Comparison of ENCODE assay signal across 17 cellular contexts in the genomic region with DNA sequence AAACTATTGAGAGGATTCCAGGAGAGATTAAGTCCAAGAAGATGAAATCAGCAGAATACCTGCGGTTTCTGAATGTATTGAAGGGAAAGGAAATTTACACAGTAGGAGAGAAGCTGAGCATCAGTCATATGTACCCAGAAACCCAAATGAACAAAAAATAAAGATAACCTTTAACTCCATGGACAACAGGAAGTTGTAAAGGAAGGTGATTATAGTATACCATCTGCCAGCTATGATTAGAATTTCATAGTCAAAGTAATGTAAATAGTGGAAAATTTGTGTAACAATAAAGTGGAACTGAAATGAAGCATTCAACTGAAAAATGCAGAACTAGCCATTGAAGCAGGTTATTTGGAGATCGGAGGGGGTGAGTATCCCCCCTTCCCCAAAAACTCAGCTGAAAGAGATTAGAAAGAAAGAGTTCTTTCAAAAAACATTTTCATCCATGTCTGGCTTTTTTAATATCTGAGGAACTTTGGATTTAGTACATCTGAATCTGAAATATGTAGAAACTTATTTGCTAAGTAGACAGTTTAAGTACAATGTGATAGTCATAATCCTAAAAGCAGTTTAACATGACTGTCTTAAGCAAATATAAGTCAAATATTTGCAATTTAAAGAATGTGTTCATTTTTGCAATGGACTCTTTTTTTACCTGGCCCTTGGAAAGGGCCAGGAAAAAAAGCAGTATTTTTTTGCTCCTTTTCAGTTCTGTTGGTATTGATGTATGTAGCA. TPM values are rescaled to one million over a fixed set of nuclear protein-coding genes. Genes with fewer than 3 reads are reported as not detected.
DNase-seq lines count a peak whose midpoint lies in the region; ATAC-seq, FAIRE-seq and TF ChIP-seq lines count a peak whose summit lies in the region.
"Had no signal": no experiment of that assay in that cellular context is flagged by ENCODE, and none has a peak within 500 bp of the region (broad histone marks: within the 10 kb centered on the region; RNA-seq: fewer than 3 reads in every experiment).

No MANE protein-coding gene starts in this region.

- no peaks in the 10 kb centered on the region for H3K27me3 Mint-ChIP-seq in dendritic cell treated with granulocyte-macrophage colony-stimulating factor and Interleukin-4, amounts not matched to agents 40 ng/mL and 50 ng/mL, for 4 days

- H3K4me2 ChIP-seq in A549: peak overlapping the region; percentile 59

- peak overlapping the region; percentile 60 to 65 for H3K27ac ChIP-seq in A549
- H3K27ac ChIP-seq: SJCRH30, testis had no signal

- peaks cover 37% of the 10 kb centered on the region for H3K4me1 ChIP-seq in A549
- H3K4me1 ChIP-seq: SJCRH30, testis had no signal

- ATAC-seq in A549: peak; percentile 54 to 73; a peak in 5 of 6 replicates
- peak; percentile 58 for ATAC-seq in GM19397 (IDR thresholded peaks at IDR 0.05; ENCODE audit: unreplicated experiment)
- no peak for ATAC-seq in HG03108 (IDR thresholded peaks at IDR 0.05; ENCODE audit: unreplicated experiment)

- POLR2A ChIA-PET in A549 (lab: Yijun Ruan, JAX): no interaction called here

- H3K4me3 Mint-ChIP-seq in dendritic cell treated with granulocyte-macrophage colony-stimulating factor and Interleukin-4, amounts not matched to agents 40 ng/mL and 50 ng/mL, for 4 days: no peak overlapping the region
- H3K4me3 Mint-ChIP-seq: activated naive CD4-positive, alpha-beta T cell treated with anti-CD3 and anti-CD28 coated beads for 36 hours had no signal

- no peak for TF ChIP-seq EP300 in A549 (IDR thresholded peaks at IDR 0.05)

- no peak overlapping the region for H3K4me3 ChIP-seq in A549
- H3K4me3 ChIP-seq: SJCRH30, testis had no signal

- CTCF ChIA-PET in A549 (lab: Yijun Ruan, JAX): interaction anchor here (0.9 kb wide), 1 partner anchor 52 kb away, joined by 3 read pairs; no protein-coding TSS in a partner anchor

- intact Hi-C loops in dendritic cell treated with granulocyte-macrophage colony-stimulating factor and Interleukin-4, amounts not matched to agents 40 ng/mL and 50 ng/mL, for 4 days (cut with micrococcal nuclease): loop anchor here (10.0 kb wide), 1 partner anchor 769 kb away; no protein-coding TSS in a partner anchor

- H3K27ac Mint-ChIP-seq in dendritic cell treated with granulocyte-macrophage colony-stimulating factor and Interleukin-4, amounts not matched to agents 40 ng/mL and 50 ng/mL, for 4 days: peak overlapping the region; percentile 68
- H3K27ac Mint-ChIP-seq: activated naive CD4-positive, alpha-beta T cell treated with anti-CD3 and anti-CD28 coated beads for 36 hours; progenitor cell of endocrine pancreas had no signal

- TF ChIP-seq CTCF in A549 (IDR thresholded peaks at IDR 0.05): no peak

- no peak for TF ChIP-seq RAD21 in A549 (conservative IDR thresholded peaks at IDR 0.05 in 1 of 2, IDR thresholded peaks at IDR 0.05 in 1 of 2)

- DNase-seq in A549 (ENCODE audit: low read depth in 1 of 2, low spot score in 1 of 2) (peak in 1 of 2 experiments; percentile 19), NOMO-1 treated with DMSO at 0.1 percent for 48 hours (lab: John Stamatoyannopoulos, UW; ENCODE audit: unreplicated experiment) (peak; percentile 59), pons (ENCODE audit: low spot score) (no peak)
- no peak for DNase-seq in activated naive CD4-positive, alpha-beta T cell treated with anti-CD3 and anti-CD28 coated beads, Interleukin-2, amount 50 U/mL, for 16 hours
- DNase-seq in central memory CD4-positive, alpha-beta T cell: no peak
- DNase-seq: activated CD4-positive, alpha-beta T cell treated with anti-CD3 and anti-CD28 coated beads for 48 hours; activated naive CD4-positive, alpha-beta T cell treated with anti-CD3 and anti-CD28 coated beads for 36 hours; glutamatergic neuron; mammary epithelial cell; NCI-H345; SJCRH30; stimulated activated CD4-positive, alpha-beta T cell treated with anti-CD3 and anti-CD28 coated beads, Interleukin-4, amount 100 ng/mL, for 4 hours; testis had no signal

- H3K9me3 ChIP-seq in A549: no peaks in the 10 kb centered on the region
- H3K9me3 ChIP-seq: SJCRH30, testis had no signal

- 8% methylated on average over 2 of the region's 2 CpGs for WGBS in A549 (ENCODE audit: missing lambda C conversion rate)

- peaks cover 8% of the 10 kb centered on the region for H3K4me1 Mint-ChIP-seq in dendritic cell treated with granulocyte-macrophage colony-stimulating factor and Interleukin-4, amounts not matched to agents 40 ng/mL and 50 ng/mL, for 4 days (ENCODE audit: low read depth)

- no peaks in the 10 kb centered on the region for H3K9me3 Mint-ChIP-seq in dendritic cell treated with granulocyte-macrophage colony-stimulating factor and Interleukin-4, amounts not matched to agents 40 ng/mL and 50 ng/mL, for 4 days
- H3K9me3 Mint-ChIP-seq: activated naive CD4-positive, alpha-beta T cell treated with anti-CD3 and anti-CD28 coated beads for 36 hours had no signal

- H3K36me3 Mint-ChIP-seq in dendritic cell treated with granulocyte-macrophage colony-stimulating factor and Interleukin-4, amounts not matched to agents 40 ng/mL and 50 ng/mL, for 4 days (ENCODE audit: low read depth): peaks cover 82% of the 10 kb centered on the region

- no peak for TF ChIP-seq POLR2A in A549 (IDR thresholded peaks at IDR 0.05; ENCODE audit: low read length)

- peak; percentile 77 for FAIRE-seq in A549 (lab: Jason Lieb, UNC)

TF ChIP-seq in A549, 52 proteins besides CTCF, POLR2A, EP300 and RAD21:
- TF ChIP-seq ESRRA (IDR thresholded peaks at IDR 0.05; ENCODE audit: borderline replicate concordance, low read length) (no peak), MAFK (IDR thresholded peaks at IDR 0.05; ENCODE audit: partially characterized antibody) (peak; percentile 90), HDAC2 (IDR thresholded peaks at IDR 0.05) (no peak), CBX2 (IDR thresholded peaks at IDR 0.05; ENCODE audit: borderline replicate concordance, low read depth) (no peak), ATOH8 (CRISPR knock-in tag; IDR thresholded peaks at IDR 0.05; ENCODE audit: low read depth) (no peak), FOSL2 (IDR thresholded peaks at IDR 0.05) (no peak), FOSL2 (CRISPR knock-in tag; IDR thresholded peaks at IDR 0.05) (0 out of 2 replicates have a peak, but pooled peaks have one; percentile 23), HEYL (CRISPR knock-in tag; IDR thresholded peaks at IDR 0.05) (no peak)

RNA-seq across cellular contexts. Expression of gene APC, which starts 58.4 kb away (rescaled TPM):
- polyA plus RNA-seq in A549 (2011; rRNA removed) (17.0 and 21.2 TPM in 2 replicates), A549 (2017; fragmentation: RNase III; extraction: RNeasy Plus Mini Kit Qiagen cat#74134 plus additional on column Dnase treatment) (9.0 to 10.6 TPM (median 9.9 TPM) in 3 replicates)
- 3.7 and 3.9 TPM in 2 replicates for polyA plus RNA-seq in A549 (2012; cell fraction: cytosol; rRNA removed)
- 4.9 and 5.5 TPM in 2 replicates for polyA plus RNA-seq in A549 (2012; cell fraction: nucleus; rRNA removed)
- polyA minus RNA-seq in A549 (2011; rRNA and poly(A)+ RNA removed): 27.7 and 29.9 TPM in 2 replicates
